ENCODE assay signal across 9 cellular contexts in the genomic region with DNA sequence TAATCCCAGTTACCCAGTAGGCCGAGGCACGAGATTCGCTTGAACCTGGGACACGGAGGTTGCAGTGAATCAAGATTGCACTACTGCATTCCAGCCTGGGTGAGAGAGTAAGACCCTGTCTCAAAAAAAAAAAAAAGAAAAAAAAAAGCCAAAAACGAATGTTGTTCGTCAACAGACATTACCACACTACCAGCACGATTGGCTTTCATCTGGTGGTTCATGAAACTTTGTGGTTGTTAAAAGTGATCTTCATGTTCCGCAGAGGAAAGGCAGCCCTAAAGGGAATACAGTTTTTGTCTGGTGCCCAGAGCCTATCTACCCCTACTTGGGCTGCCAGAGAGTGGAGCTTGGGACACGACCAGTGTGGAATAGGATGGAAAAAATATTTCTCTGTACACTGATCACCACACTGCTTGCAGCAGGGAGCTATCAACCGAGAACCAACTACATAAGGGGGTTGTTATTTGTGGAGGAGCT. TPM values are rescaled to one million over a fixed set of nuclear protein-coding genes. Genes with fewer than 3 reads are reported as not detected.
DNase-seq lines count a peak whose midpoint lies in the region; ATAC-seq and TF ChIP-seq lines count a peak whose summit lies in the region.
"Had no signal": no experiment of that assay in that cellular context is flagged by ENCODE, and none has a peak within 500 bp of the region (broad histone marks: within the 10 kb centered on the region; RNA-seq: fewer than 3 reads in every experiment).

No MANE protein-coding gene starts in this region.

- TF ChIP-seq CTCF in esophagus muscularis mucosa (IDR thresholded peaks at IDR 0.05): no peak
- no peak for TF ChIP-seq CTCF in glutamatergic neuron (IDR thresholded peaks at IDR 0.05; ENCODE audit: partially characterized antibody, unreplicated experiment)

- no peak for ATAC-seq in left ventricle myocardium superior

- H3K4me1 ChIP-seq in esophagus muscularis mucosa: peaks cover 0 to 12% (median 5%) of the 10 kb centered on the region in 4 donors
- H3K4me1 ChIP-seq: BE2C had no signal

- no peak for TF ChIP-seq EP300 in esophagus muscularis mucosa (IDR thresholded peaks at IDR 0.05)

- no peaks in the 10 kb centered on the region for H3K9me3 ChIP-seq in esophagus muscularis mucosa
- H3K9me3 ChIP-seq: BE2C had no signal

- H3K27me3 Mint-ChIP-seq in IgD-negative memory B cell (peaks cover 2% of the 10 kb centered on the region), glutamatergic neuron (ENCODE audit: unreplicated experiment) (peaks cover 7% of the 10 kb centered on the region)
- no peaks in the 10 kb centered on the region for H3K27me3 Mint-ChIP-seq in activated naive CD8-positive, alpha-beta T cell

- no peak overlapping the region for H3K4me3 ChIP-seq in esophagus muscularis mucosa

- H3K36me3 Mint-ChIP-seq in IgD-negative memory B cell: peaks cover 4% of the 10 kb centered on the region
- H3K36me3 Mint-ChIP-seq in activated naive CD8-positive, alpha-beta T cell: no peaks in the 10 kb centered on the region
- H3K36me3 Mint-ChIP-seq in glutamatergic neuron (ENCODE audit: unreplicated experiment): no peaks in the 10 kb centered on the region

- H3K9me3 Mint-ChIP-seq in IgD-negative memory B cell (no peaks in the 10 kb centered on the region), glutamatergic neuron (ENCODE audit: unreplicated experiment) (peaks cover 5% of the 10 kb centered on the region)
- no peaks in the 10 kb centered on the region for H3K9me3 Mint-ChIP-seq in activated naive CD8-positive, alpha-beta T cell (ENCODE audit: low read depth)

- no peaks in the 10 kb centered on the region for H3K27me3 ChIP-seq in esophagus muscularis mucosa
- H3K27me3 ChIP-seq: BE2C had no signal

- peak; percentile 48 to 96 (median 82) for DNase-seq in stimulated activated naive CD4-positive, alpha-beta T cell (lab: John Stamatoyannopoulos, UW)
- no peak for DNase-seq in stimulated activated naive CD4-positive, alpha-beta T cell treated with Interleukin-2 at 50 U/mL for 16 hours (lab: John Stamatoyannopoulos, UW)
- DNase-seq in SW 1271 (lab: John Stamatoyannopoulos, UW) (no peak), esophagus muscularis mucosa (ENCODE audit: extremely low spot score) (no peak), glutamatergic neuron (no peak), left ventricle myocardium superior (no peak)
- DNase-seq: BE2C had no signal

- no peak for TF ChIP-seq POLR2A in esophagus muscularis mucosa (IDR thresholded peaks at IDR 0.05; ENCODE audit: low read depth)

- no peak overlapping the region for H3K27ac ChIP-seq in esophagus muscularis mucosa (replicated peaks in 1 of 4)

- WGBS in esophagus muscularis mucosa: 81% methylated on average over 10 of the region's 10 CpGs

- H3K27ac Mint-ChIP-seq in IgD-negative memory B cell: peak overlapping the region; percentile 93 to 100 (median 100)
- peak overlapping the region; percentile 90 for H3K27ac Mint-ChIP-seq in activated naive CD8-positive, alpha-beta T cell
- H3K27ac Mint-ChIP-seq in glutamatergic neuron (ENCODE audit: unreplicated experiment): no peak overlapping the region

- no peaks in the 10 kb centered on the region for H3K36me3 ChIP-seq in esophagus muscularis mucosa
- H3K36me3 ChIP-seq: BE2C had no signal

- H3K4me3 Mint-ChIP-seq in IgD-negative memory B cell: peak overlapping the region; percentile 61 to 87 (median 78)
- peak overlapping the region; percentile 86 for H3K4me3 Mint-ChIP-seq in activated naive CD8-positive, alpha-beta T cell
- H3K4me3 Mint-ChIP-seq in glutamatergic neuron (ENCODE audit: unreplicated experiment): no peak overlapping the region

- intact Hi-C loops in esophagus muscularis mucosa (cut with DNase I): loop anchor here (10.0 kb wide), 1 partner anchor 243 kb away; no protein-coding TSS in a partner anchor
- intact Hi-C loops in left ventricle myocardium superior (cut with micrococcal nuclease): no loop called here

- H3K4me1 Mint-ChIP-seq in IgD-negative memory B cell (peaks cover 55 to 84% (median 67%) of the 10 kb centered on the region in 3 donors), glutamatergic neuron (ENCODE audit: low read depth, unreplicated experiment) (peaks cover 18% of the 10 kb centered on the region)
- H3K4me1 Mint-ChIP-seq in activated naive CD8-positive, alpha-beta T cell (ENCODE audit: low read depth): peaks cover 96% of the 10 kb centered on the region

RNA-seq across cellular contexts. Expression of gene CXCR4, which starts 13.6 kb away (rescaled TPM):
- polyA plus RNA-seq in IgD-negative memory B cell: 862 TPM
- total RNA-seq in esophagus muscularis mucosa (10 to 100 TPM in 1 of 4 donors, 1 to 10 TPM in 3; 4.2 to 11.8 (median 5.6) TPM), glutamatergic neuron (ENCODE audit: unreplicated experiment) (215 TPM), left ventricle myocardium superior (3.6 TPM)

Comparison
In these comparisons a context has a peak if more than half of its experiments do, and no peak if none do; other contexts are left out.
1. DNase-seq: peak in stimulated activated naive CD4-positive, alpha-beta T cell (6 of 6); none in stimulated activated naive CD4-positive, alpha-beta T cell treated with Interleukin-2 at 50 U/mL for 16 hours (single experiment), SW 1271 (0 of 2), esophagus muscularis mucosa (single experiment), glutamatergic neuron (single experiment) and left ventricle myocardium superior (single experiment).
2. RNA of gene CXCR4, which starts 13.6 kb away (total RNA-seq): 215 TPM in glutamatergic neuron (single experiment); 4.2 to 11.8 TPM in esophagus muscularis mucosa and 3.6 TPM in left ventricle myocardium superior (single experiment); every median in the first group is over 10 times any median in the second.